Comparison of ENCODE assay signal across 1 cellular context in the genomic region with DNA sequence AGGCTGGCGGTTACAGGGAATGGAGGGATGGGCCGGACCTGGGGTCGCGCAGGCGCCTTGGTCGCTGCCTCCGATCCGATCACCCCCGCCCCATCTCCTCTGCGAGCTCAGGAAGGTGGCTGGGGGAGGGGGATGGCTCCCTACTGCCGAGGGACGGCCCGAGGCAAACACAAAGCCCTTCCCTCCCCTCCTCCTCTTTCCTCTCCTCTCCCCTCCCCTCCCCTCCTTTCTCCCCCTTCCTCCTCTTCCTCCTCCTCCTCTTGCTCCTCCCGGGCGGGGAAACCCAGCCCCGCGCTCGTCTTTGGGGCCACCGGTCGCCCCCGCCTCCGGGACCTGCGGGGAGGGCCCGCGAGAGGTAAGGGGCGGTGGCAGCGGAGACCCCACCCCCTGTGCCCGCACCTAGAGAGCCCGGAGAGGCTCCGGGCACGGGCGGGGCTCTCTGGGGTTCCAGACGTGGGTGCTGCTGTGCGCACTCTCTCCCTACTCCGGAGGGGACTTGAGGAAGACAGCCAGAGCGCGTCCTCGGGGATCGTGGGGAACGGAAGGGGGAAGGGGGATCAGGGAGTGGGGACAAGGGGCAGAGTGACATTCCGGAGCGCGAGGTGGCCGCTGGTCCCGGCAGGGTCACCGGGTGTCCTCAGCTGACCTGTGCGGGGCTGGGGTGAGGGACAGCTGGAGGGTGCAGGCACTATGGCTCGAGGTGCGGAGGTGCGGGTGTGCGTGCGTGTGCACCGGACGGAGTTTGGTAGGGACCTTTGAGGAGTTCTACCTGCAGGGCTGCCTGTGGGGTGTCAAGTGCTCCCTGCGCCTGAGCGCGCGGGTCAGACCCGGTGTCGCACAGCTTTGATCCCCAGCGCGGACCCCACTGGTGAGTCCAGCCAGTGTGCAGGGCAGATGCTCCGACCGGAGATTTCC.
A peak's percentile ranks its signal among the peaks of the same experiment; 100 is the strongest.
TF ChIP-seq lines count a peak whose summit lies in the region.

A gene with protein sequence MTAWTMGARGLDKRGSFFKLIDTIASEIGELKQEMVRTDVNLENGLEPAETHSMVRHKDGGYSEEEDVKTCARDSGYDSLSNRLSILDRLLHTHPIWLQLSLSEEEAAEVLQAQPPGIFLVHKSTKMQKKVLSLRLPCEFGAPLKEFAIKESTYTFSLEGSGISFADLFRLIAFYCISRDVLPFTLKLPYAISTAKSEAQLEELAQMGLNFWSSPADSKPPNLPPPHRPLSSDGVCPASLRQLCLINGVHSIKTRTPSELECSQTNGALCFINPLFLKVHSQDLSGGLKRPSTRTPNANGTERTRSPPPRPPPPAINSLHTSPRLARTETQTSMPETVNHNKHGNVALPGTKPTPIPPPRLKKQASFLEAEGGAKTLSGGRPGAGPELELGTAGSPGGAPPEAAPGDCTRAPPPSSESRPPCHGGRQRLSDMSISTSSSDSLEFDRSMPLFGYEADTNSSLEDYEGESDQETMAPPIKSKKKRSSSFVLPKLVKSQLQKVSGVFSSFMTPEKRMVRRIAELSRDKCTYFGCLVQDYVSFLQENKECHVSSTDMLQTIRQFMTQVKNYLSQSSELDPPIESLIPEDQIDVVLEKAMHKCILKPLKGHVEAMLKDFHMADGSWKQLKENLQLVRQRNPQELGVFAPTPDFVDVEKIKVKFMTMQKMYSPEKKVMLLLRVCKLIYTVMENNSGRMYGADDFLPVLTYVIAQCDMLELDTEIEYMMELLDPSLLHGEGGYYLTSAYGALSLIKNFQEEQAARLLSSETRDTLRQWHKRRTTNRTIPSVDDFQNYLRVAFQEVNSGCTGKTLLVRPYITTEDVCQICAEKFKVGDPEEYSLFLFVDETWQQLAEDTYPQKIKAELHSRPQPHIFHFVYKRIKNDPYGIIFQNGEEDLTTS (plus strand): TSS at position 286 of the 915 bp plus-strand sequence. CDS start 131,344 bp downstream, outside the sequence.

TF ChIP-seq in HepG2, 621 proteins besides CTCF, POLR2A, EP300 and RAD21 (continued from another document and continues in another):
- TF ChIP-seq, protein P1, sequence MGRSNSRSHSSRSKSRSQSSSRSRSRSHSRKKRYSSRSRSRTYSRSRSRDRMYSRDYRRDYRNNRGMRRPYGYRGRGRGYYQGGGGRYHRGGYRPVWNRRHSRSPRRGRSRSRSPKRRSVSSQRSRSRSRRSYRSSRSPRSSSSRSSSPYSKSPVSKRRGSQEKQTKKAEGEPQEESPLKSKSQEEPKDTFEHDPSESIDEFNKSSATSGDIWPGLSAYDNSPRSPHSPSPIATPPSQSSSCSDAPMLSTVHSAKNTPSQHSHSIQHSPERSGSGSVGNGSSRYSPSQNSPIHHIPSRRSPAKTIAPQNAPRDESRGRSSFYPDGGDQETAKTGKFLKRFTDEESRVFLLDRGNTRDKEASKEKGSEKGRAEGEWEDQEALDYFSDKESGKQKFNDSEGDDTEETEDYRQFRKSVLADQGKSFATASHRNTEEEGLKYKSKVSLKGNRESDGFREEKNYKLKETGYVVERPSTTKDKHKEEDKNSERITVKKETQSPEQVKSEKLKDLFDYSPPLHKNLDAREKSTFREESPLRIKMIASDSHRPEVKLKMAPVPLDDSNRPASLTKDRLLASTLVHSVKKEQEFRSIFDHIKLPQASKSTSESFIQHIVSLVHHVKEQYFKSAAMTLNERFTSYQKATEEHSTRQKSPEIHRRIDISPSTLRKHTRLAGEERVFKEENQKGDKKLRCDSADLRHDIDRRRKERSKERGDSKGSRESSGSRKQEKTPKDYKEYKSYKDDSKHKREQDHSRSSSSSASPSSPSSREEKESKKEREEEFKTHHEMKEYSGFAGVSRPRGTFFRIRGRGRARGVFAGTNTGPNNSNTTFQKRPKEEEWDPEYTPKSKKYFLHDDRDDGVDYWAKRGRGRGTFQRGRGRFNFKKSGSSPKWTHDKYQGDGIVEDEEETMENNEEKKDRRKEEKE (IDR thresholded peaks at IDR 0.05) = no peak
- TF ChIP-seq YY1 (IDR thresholded peaks at IDR 0.05; ENCODE audit: insufficient read depth, insufficient replicate concordance, low read depth, low read length) (no peak), AHR (CRISPR knock-in tag; IDR thresholded peaks at IDR 0.05) (no peak), MAFK (conservative IDR thresholded peaks at IDR 0.05 in 1 of 2, IDR thresholded peaks at IDR 0.05 in 1 of 2; ENCODE audit: low read length in 2 of 2) (no peak), ZNF589 (CRISPR knock-in tag; conservative IDR thresholded peaks at IDR 0.05) (0 out of 2 replicates have a peak, but pooled peaks have one; percentile 37), RCOR2 (CRISPR knock-in tag; IDR thresholded peaks at IDR 0.05) (no peak), ZKSCAN1 (IDR thresholded peaks at IDR 0.05; ENCODE audit: low read length) (no peak), KDM3A (CRISPR knock-in tag; IDR thresholded peaks at IDR 0.05; ENCODE audit: low read depth) (no peak), KLF16 (CRISPR knock-in tag; IDR thresholded peaks at IDR 0.05) (0 out of 4 replicates have a peak, but pooled peaks of 1 of the 2 experiments have one; percentile 6), ZNF264 (CRISPR knock-in tag; IDR thresholded peaks at IDR 0.05) (no peak), HMG20A (CRISPR knock-in tag; IDR thresholded peaks at IDR 0.05; ENCODE audit: borderline replicate concordance) (no peak), ZEB1 (IDR thresholded peaks at IDR 0.05; ENCODE audit: insufficient replicate concordance, low read depth) (no peak), NFATC3 (CRISPR knock-in tag; IDR thresholded peaks at IDR 0.05) (no peak), ZBTB21 (CRISPR knock-in tag; IDR thresholded peaks at IDR 0.05) (no peak), ZNF780A (CRISPR knock-in tag; IDR thresholded peaks at IDR 0.05) (no peak), REXO4 (CRISPR knock-in tag; IDR thresholded peaks at IDR 0.05; ENCODE audit: borderline replicate concordance) (no peak), ZNF652 (CRISPR knock-in tag; IDR thresholded peaks at IDR 0.05; ENCODE audit: borderline replicate concordance, low read depth) (no peak), REL (CRISPR knock-in tag; conservative IDR thresholded peaks at IDR 0.05) (no peak), CC2D1A (CRISPR knock-in tag; IDR thresholded peaks at IDR 0.05) (no peak), STAG1 (CRISPR knock-in tag; IDR thresholded peaks at IDR 0.05) (no peak), CAMTA2 (CRISPR knock-in tag; IDR thresholded peaks at IDR 0.05; ENCODE audit: borderline replicate concordance) (no peak), SOX6 (IDR thresholded peaks at IDR 0.05) (no peak), SOX6 (CRISPR knock-in tag; IDR thresholded peaks at IDR 0.05) (no peak; the same call in 1 of the 2 replicates), PCBP1 (IDR thresholded peaks at IDR 0.05; ENCODE audit: borderline replicate concordance, low read depth, low read length) (peak; percentile 99), ELF3 (CRISPR knock-in tag; IDR thresholded peaks at IDR 0.05) (no peak)
- TF ChIP-seq, protein P2, sequence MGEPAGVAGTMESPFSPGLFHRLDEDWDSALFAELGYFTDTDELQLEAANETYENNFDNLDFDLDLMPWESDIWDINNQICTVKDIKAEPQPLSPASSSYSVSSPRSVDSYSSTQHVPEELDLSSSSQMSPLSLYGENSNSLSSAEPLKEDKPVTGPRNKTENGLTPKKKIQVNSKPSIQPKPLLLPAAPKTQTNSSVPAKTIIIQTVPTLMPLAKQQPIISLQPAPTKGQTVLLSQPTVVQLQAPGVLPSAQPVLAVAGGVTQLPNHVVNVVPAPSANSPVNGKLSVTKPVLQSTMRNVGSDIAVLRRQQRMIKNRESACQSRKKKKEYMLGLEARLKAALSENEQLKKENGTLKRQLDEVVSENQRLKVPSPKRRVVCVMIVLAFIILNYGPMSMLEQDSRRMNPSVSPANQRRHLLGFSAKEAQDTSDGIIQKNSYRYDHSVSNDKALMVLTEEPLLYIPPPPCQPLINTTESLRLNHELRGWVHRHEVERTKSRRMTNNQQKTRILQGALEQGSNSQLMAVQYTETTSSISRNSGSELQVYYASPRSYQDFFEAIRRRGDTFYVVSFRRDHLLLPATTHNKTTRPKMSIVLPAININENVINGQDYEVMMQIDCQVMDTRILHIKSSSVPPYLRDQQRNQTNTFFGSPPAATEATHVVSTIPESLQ (CRISPR knock-in tag; conservative IDR thresholded peaks at IDR 0.05) = no peak
- TF ChIP-seq, protein P3, sequence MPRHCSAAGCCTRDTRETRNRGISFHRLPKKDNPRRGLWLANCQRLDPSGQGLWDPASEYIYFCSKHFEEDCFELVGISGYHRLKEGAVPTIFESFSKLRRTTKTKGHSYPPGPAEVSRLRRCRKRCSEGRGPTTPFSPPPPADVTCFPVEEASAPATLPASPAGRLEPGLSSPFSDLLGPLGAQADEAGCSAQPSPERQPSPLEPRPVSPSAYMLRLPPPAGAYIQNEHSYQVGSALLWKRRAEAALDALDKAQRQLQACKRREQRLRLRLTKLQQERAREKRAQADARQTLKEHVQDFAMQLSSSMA (CRISPR knock-in tag; IDR thresholded peaks at IDR 0.05) = peak; percentile 96
- TF ChIP-seq, protein P4, sequence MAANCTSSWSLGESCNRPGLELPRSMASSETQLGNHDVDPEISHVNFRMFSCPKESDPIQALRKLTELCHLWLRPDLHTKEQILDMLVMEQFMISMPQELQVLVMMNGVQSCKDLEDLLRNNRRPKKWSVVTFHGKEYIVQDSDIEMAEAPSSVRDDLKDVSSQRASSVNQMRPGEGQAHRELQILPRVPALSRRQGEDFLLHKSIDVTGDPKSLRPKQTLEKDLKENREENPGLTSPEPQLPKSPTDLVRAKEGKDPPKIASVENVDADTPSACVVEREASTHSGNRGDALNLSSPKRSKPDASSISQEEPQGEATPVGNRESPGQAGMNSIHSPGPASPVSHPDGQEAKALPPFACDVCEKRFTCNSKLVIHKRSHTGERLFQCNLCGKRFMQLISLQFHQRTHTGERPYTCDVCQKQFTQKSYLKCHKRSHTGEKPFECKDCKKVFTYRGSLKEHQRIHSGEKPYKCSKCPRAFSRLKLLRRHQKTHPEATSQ (CRISPR knock-in tag; IDR thresholded peaks at IDR 0.05; ENCODE audit: borderline replicate concordance) = no peak
- TF ChIP-seq, protein P5, sequence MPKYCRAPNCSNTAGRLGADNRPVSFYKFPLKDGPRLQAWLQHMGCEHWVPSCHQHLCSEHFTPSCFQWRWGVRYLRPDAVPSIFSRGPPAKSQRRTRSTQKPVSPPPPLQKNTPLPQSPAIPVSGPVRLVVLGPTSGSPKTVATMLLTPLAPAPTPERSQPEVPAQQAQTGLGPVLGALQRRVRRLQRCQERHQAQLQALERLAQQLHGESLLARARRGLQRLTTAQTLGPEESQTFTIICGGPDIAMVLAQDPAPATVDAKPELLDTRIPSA (CRISPR knock-in tag; IDR thresholded peaks at IDR 0.05; ENCODE audit: borderline replicate concordance) = no peak; the same call in 1 of the 2 replicates
- TF ChIP-seq, protein P6, sequence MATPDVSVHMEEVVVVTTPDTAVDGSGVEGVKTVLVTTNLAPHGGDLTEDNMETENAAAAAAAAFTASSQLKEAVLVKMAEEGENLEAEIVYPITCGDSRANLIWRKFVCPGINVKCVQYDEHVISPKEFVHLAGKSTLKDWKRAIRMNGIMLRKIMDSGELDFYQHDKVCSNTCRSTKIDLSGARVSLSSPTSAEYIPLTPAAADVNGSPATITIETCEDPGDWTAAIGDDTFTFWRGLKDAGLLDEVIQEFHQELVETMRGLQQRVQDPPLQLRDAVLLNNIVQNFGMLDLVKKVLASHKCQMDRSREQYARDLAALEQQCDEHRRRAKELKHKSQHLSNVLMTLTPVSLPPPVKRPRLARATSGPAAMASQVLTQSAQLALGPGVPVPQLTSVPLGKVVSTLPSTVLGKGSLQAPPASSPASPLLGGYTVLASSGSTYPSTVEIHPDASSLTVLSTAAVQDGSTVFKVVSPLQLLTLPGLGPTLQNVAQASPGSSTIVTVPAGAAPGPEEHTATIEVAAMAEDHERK (CRISPR knock-in tag; IDR thresholded peaks at IDR 0.05; ENCODE audit: low read depth) = no peak
- TF ChIP-seq, protein P7, sequence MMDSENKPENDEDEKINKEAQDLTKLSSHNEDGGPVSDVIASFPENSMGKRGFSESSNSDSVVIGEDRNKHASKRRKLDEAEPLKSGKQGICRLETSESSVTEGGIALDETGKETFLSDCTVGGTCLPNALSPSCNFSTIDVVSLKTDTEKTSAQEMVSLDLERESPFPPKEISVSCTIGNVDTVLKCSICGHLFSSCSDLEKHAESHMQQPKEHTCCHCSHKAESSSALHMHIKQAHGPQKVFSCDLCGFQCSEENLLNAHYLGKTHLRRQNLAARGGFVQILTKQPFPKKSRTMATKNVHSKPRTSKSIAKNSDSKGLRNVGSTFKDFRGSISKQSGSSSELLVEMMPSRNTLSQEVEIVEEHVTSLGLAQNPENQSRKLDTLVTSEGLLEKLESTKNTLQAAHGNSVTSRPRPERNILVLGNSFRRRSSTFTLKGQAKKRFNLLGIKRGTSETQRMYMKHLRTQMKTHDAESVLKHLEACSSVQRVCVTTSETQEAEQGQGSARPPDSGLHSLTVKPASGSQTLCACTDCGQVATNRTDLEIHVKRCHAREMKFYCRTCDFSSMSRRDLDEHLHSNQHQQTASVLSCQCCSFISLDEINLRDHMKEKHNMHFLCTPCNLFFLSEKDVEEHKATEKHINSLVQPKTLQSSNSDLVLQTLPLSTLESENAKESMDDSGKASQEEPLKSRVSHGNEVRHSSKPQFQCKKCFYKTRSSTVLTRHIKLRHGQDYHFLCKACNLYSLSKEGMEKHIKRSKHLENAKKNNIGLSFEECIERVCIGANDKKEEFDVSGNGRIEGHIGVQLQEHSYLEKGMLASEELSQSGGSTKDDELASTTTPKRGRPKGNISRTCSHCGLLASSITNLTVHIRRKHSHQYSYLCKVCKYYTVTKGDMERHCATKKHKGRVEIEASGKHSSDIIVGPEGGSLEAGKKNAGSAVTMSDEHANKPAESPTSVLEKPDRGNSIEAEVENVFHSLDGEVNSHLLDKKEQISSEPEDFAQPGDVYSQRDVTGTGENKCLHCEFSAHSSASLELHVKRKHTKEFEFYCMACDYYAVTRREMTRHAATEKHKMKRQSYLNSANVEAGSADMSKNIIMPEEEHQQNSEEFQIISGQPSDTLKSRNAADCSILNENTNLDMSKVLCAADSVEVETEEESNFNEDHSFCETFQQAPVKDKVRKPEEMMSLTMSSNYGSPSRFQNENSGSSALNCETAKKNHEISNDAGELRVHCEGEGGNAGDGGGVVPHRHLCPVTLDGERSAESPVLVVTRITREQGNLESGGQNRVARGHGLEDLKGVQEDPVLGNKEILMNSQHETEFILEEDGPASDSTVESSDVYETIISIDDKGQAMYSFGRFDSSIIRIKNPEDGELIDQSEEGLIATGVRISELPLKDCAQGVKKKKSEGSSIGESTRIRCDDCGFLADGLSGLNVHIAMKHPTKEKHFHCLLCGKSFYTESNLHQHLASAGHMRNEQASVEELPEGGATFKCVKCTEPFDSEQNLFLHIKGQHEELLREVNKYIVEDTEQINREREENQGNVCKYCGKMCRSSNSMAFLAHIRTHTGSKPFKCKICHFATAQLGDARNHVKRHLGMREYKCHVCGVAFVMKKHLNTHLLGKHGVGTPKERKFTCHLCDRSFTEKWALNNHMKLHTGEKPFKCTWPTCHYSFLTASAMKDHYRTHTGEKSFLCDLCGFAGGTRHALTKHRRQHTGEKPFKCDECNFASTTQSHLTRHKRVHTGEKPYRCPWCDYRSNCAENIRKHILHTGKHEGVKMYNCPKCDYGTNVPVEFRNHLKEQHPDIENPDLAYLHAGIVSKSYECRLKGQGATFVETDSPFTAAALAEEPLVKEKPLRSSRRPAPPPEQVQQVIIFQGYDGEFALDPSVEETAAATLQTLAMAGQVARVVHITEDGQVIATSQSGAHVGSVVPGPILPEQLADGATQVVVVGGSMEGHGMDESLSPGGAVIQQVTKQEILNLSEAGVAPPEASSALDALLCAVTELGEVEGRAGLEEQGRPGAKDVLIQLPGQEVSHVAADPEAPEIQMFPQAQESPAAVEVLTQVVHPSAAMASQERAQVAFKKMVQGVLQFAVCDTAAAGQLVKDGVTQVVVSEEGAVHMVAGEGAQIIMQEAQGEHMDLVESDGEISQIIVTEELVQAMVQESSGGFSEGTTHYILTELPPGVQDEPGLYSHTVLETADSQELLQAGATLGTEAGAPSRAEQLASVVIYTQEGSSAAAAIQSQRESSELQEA (CRISPR knock-in tag; IDR thresholded peaks at IDR 0.05; ENCODE audit: not compliant biosample characterization) = peak; percentile 37
